In the genomic region with DNA sequence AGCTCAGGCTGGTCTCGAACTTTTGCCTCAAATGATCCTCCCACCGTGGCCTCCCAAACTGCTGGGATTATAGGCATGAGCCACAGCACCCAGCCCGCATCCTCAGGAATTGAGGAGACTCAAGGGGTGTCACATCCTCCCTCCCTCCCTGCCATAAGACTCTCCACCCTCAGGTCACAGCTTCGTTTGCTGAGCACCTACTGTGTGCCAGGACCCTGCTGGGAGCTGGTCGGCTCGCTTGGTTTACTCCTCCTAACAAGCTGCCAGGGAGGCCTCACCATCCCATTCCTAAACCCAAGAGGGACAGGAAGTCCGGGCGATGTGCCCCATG, we compare ENCODE assay signal across 1 cellular context.
TF ChIP-seq lines count a peak whose summit lies in the region.

No MANE protein-coding gene starts in this region.

TF ChIP-seq in HEK293T, 16 proteins besides CTCF, POLR2A, EP300 and RAD21:
- TF ChIP-seq BHLHE40 (IDR thresholded peaks at IDR 0.05; ENCODE audit: borderline replicate concordance) (no peak), FOXK2 (IDR thresholded peaks at IDR 0.05) (no peak), SUZ12 (IDR thresholded peaks at IDR 0.05) (no peak), ZNF384 (IDR thresholded peaks at IDR 0.05) (no peak)
